11 cellular contexts compared by ENCODE assay signal in genomic region chr5:180026320-180026719, GRCh38. TPM values are rescaled to one million over a fixed set of nuclear protein-coding genes. Genes with fewer than 3 reads are reported as not detected.
A peak's percentile ranks its signal among the peaks of the same experiment; 100 is the strongest.
DNase-seq lines count a peak whose midpoint lies in the region; ATAC-seq, FAIRE-seq and TF ChIP-seq lines count a peak whose summit lies in the region.
"Had no signal": no experiment of that assay in that cellular context is flagged by ENCODE, and none has a peak within 500 bp of the region (broad histone marks: within the 10 kb centered on the region; RNA-seq: fewer than 3 reads in every experiment).

No MANE protein-coding gene starts in this region.

- peaks cover 6% of the 10 kb centered on the region for H3K36me3 Mint-ChIP-seq in activated T-cell treated with anti-CD3 and anti-CD28 coated beads, Interleukin-2, amount 50 U/mL, for 24 hours (ENCODE audit: low read depth)

- TF ChIP-seq CTCF in right atrium auricular region (IDR thresholded peaks at IDR 0.05) (no peak), bronchial epithelial cell (IDR thresholded peaks at IDR 0.05; ENCODE audit: insufficient read depth, low read length, severe bottlenecking) (no peak), upper lobe of right lung (IDR thresholded peaks at IDR 0.05) (no peak), PC-9 (conservative IDR thresholded peaks at IDR 0.05) (no peak)

- H4K20me1 ChIP-seq in PC-9 (ENCODE audit: insufficient read depth): no peaks in the 10 kb centered on the region

- H3K4me1 ChIP-seq in right atrium auricular region: peaks cover 0 to 20% of the 10 kb centered on the region in 2 donors
- H3K4me1 ChIP-seq in upper lobe of right lung: peaks cover 9% of the 10 kb centered on the region
- no peaks in the 10 kb centered on the region for H3K4me1 ChIP-seq in PC-9 (replicated peaks; ENCODE audit: insufficient read depth)

- H3K27me3 Mint-ChIP-seq in activated T-cell treated with anti-CD3 and anti-CD28 coated beads, Interleukin-2, amount 50 U/mL, for 24 hours: no peaks in the 10 kb centered on the region

- H3K9me2 ChIP-seq in PC-9 (ENCODE audit: insufficient read depth): no peaks in the 10 kb centered on the region

- no peak overlapping the region for H3K4me2 ChIP-seq in PC-9

- no peak overlapping the region for H3K27ac ChIP-seq in right atrium auricular region
- H3K27ac ChIP-seq in upper lobe of right lung: no peak overlapping the region
- no peak overlapping the region for H3K27ac ChIP-seq in PC-9

- H3K4me3 ChIP-seq in right atrium auricular region (no peak overlapping the region), bronchial epithelial cell (ENCODE audit: low read depth, low read length) (no peak overlapping the region), upper lobe of right lung (no peak overlapping the region), PC-9 (no peak overlapping the region)

- DNase-seq in Right ventricle myocardium superior (no peak), right atrium auricular region (ENCODE audit: low spot score) (no peak), bronchial epithelial cell (ENCODE audit: low read depth) (peak; percentile 54), left kidney (ENCODE audit: low read depth, low spot score) (peak; percentile 46), upper lobe of right lung (no peak), NCI-H1092 treated with DMSO at 0.1 percent for 48 hours (lab: John Stamatoyannopoulos, UW) (no peak), PC-9 (no peak)
- no peak for DNase-seq in activated T-cell treated with anti-CD3 and anti-CD28 coated beads, Interleukin-2, amount 50 U/mL, for 24 hours
- DNase-seq: activated CD4-positive, CD25-positive, alpha-beta regulatory T cell treated with anti-CD3 and anti-CD28 coated beads, Interleukin-2, amount 50 U/mL, for 72 hours; aorta; NCI-H1694 had no signal

- no peaks in the 10 kb centered on the region for H3K79me2 ChIP-seq in PC-9 (ENCODE audit: low read depth)

- H3K9me3 Mint-ChIP-seq in activated T-cell treated with anti-CD3 and anti-CD28 coated beads, Interleukin-2, amount 50 U/mL, for 24 hours: no peaks in the 10 kb centered on the region

- peak; percentile 94 for ATAC-seq in Right ventricle myocardium superior (ENCODE audit: poor library complexity)
- ATAC-seq in upper lobe of right lung: peak; percentile 83

- POLR2A ChIA-PET in PC-9 (lab: Charles Lee; ENCODE audit: unreplicated experiment): no interaction called here

- no peak for FAIRE-seq in bronchial epithelial cell (lab: Jason Lieb, UNC)

- no peaks in the 10 kb centered on the region for H3F3A ChIP-seq in PC-9 (ENCODE audit: insufficient read depth, low read depth)

- no peak overlapping the region for H3K4me3 Mint-ChIP-seq in activated T-cell treated with anti-CD3 and anti-CD28 coated beads, Interleukin-2, amount 50 U/mL, for 24 hours

- no peaks in the 10 kb centered on the region for H3K36me3 ChIP-seq in right atrium auricular region
- no peaks in the 10 kb centered on the region for H3K36me3 ChIP-seq in bronchial epithelial cell (ENCODE audit: control insufficient read depth, insufficient read depth, low read length)
- peaks cover 8% of the 10 kb centered on the region for H3K36me3 ChIP-seq in upper lobe of right lung
- no peaks in the 10 kb centered on the region for H3K36me3 ChIP-seq in PC-9 (ENCODE audit: low read depth)

- no peak overlapping the region for H3K27ac Mint-ChIP-seq in activated T-cell treated with anti-CD3 and anti-CD28 coated beads, Interleukin-2, amount 50 U/mL, for 24 hours

- no peak overlapping the region for H2AFZ ChIP-seq in PC-9

- BruUV-seq in PC-9 (replicated peaks; lab: Mats Ljungman, UMichigan): no TSS peak

- no peaks in the 10 kb centered on the region for H3K27me3 ChIP-seq in right atrium auricular region
- no peaks in the 10 kb centered on the region for H3K27me3 ChIP-seq in bronchial epithelial cell (ENCODE audit: control insufficient read depth, insufficient read depth, low read length)
- H3K27me3 ChIP-seq in upper lobe of right lung: no peaks in the 10 kb centered on the region
- no peaks in the 10 kb centered on the region for H3K27me3 ChIP-seq in PC-9 (ENCODE audit: insufficient read depth, low read depth)

- peaks cover 4% of the 10 kb centered on the region for H3K4me1 Mint-ChIP-seq in activated T-cell treated with anti-CD3 and anti-CD28 coated beads, Interleukin-2, amount 50 U/mL, for 24 hours (ENCODE audit: low read depth)

- CTCF ChIA-PET in PC-9 (lab: Charles Lee): no interaction called here

- H3K9me3 ChIP-seq in right atrium auricular region (no peaks in the 10 kb centered on the region), upper lobe of right lung (no peaks in the 10 kb centered on the region), PC-9 (ENCODE audit: insufficient read depth, low read depth) (no peaks in the 10 kb centered on the region)

- intact Hi-C loops in Right ventricle myocardium superior (cut with DNase I): no loop called here
- intact Hi-C loops in upper lobe of right lung (cut with DNase I): no loop called here
- intact Hi-C loops in PC-9 (cut with micrococcal nuclease; ENCODE audit: unreplicated experiment): no loop called here

RNA-seq across cellular contexts. Expression of gene RNF130, which starts 45.2 kb away (rescaled TPM):
- total RNA-seq in Right ventricle myocardium superior: 49.8 TPM
- 10 to 100 TPM; 42.9 to 51.3 TPM for total RNA-seq in right atrium auricular region
- total RNA-seq in bronchial epithelial cell: 16.5 and 16.8 TPM in 2 replicates
- 109 TPM for total RNA-seq in upper lobe of right lung
- 49.6 and 52.9 TPM in 2 replicates for total RNA-seq in PC-9 (2021)

Comparison
In these comparisons a context has a peak if more than half of its experiments do, and no peak if none do; other contexts are left out.
1. DNase-seq: peak in bronchial epithelial cell (single experiment) and left kidney (single experiment); none in Right ventricle myocardium superior (single experiment), right atrium auricular region (single experiment), upper lobe of right lung (single experiment), NCI-H1092 treated with DMSO at 0.1 percent for 48 hours (single experiment), activated T-cell treated with anti-CD3 and anti-CD28 coated beads, Interleukin-2, amount 50 U/mL, for 24 hours (single experiment) and PC-9 (0 of 2).